ENCODE assay signal across 17 cellular contexts in genomic region chr20:17630806-17631195, GRCh38. TPM values are rescaled to one million over a fixed set of nuclear protein-coding genes. Genes with fewer than 3 reads are reported as not detected.
DNase-seq lines count a peak whose midpoint lies in the region; ATAC-seq and TF ChIP-seq lines count a peak whose summit lies in the region.
"Had no signal": no experiment of that assay in that cellular context is flagged by ENCODE, and none has a peak within 500 bp of the region (broad histone marks: within the 10 kb centered on the region; RNA-seq: fewer than 3 reads in every experiment).

No MANE protein-coding gene starts in this region.

- H3K36me3 Mint-ChIP-seq in chondrocyte (ENCODE audit: low read depth): peaks cover 55% of the 10 kb centered on the region

- H4K8ac ChIP-seq in IMR-90 (ENCODE audit: low read depth in 2 of 2, low read length in 2 of 2): no peak overlapping the region
- no peak overlapping the region for H4K8ac ChIP-seq in neuronal stem cell (ENCODE audit: low read depth, low read length)

- no peak overlapping the region for H3K56ac ChIP-seq in IMR-90 (ENCODE audit: extremely low read depth, insufficient read depth, low read length)

- H3K9ac ChIP-seq in BLaER1 (no peak overlapping the region), IMR-90 (ENCODE audit: low read depth, low read length) (no peak overlapping the region), neuronal stem cell (ENCODE audit: low read depth, low read length, poor library complexity) (no peak overlapping the region)
- H3K9ac ChIP-seq: GM23248 had no signal

- no peak overlapping the region for H4K5ac ChIP-seq in IMR-90 (ENCODE audit: low read depth, low read length)

- intact Hi-C loops in IMR-90 (cut with micrococcal nuclease): no loop called here

- no peaks in the 10 kb centered on the region for H3K9me1 ChIP-seq in IMR-90 (ENCODE audit: insufficient read depth, low read length)

- no peak overlapping the region for H3K14ac ChIP-seq in IMR-90 (replicated peaks; ENCODE audit: low read depth, low read length)
- no peak overlapping the region for H3K14ac ChIP-seq in neuronal stem cell (ENCODE audit: low read length)

- ATAC-seq in IMR-90 (ENCODE audit: low read depth): no peak
- ATAC-seq in HG02623 (IDR thresholded peaks at IDR 0.05; ENCODE audit: unreplicated experiment): no peak

- H3K36me3 ChIP-seq in BLaER1 (peaks cover 95% of the 10 kb centered on the region), IMR-90 (ENCODE audit: control insufficient read depth, insufficient read depth, low read length) (peaks cover 99% of the 10 kb centered on the region), neuronal stem cell (replicated peaks in 1 of 2; ENCODE audit: control insufficient read depth in 2 of 2, insufficient read depth in 2 of 2, low read length in 2 of 2) (peaks cover 22 to 23% of the 10 kb centered on the region in 2 donors)

- no peak for DNase-seq in IMR-90
- peak; percentile 67 for DNase-seq in chondrocyte (ENCODE audit: low spot score)
- no peak for DNase-seq in neuronal stem cell (ENCODE audit: low spot score)
- DNase-seq in kidney tubule cell (ENCODE audit: low spot score): no peak
- no peak for DNase-seq in GOT3 (lab: John Stamatoyannopoulos, UW)
- DNase-seq in NCI-H146 (lab: John Stamatoyannopoulos, UW): no peak
- DNase-seq: C1 segment of cervical spinal cord; CD4-positive, CD25-positive, alpha-beta regulatory T cell; CD8-positive, alpha-beta memory T cell; COR-L47; DMS79; GDM1; GM23248; HCEC 1CT had no signal

- H3K4me3 Mint-ChIP-seq in chondrocyte (ENCODE audit: unreplicated experiment): no peak overlapping the region
- H3K4me3 Mint-ChIP-seq: B cell; CD4-positive, CD25-positive, alpha-beta regulatory T cell; CD8-positive, alpha-beta memory T cell had no signal

- H3K4ac ChIP-seq in IMR-90 (ENCODE audit: low read depth, low read length) (no peak overlapping the region), neuronal stem cell (ENCODE audit: low read length) (no peak overlapping the region)

- no peak for TF ChIP-seq POLR2A in IMR-90 (IDR thresholded peaks at IDR 0.05; ENCODE audit: low read depth, low read length)

- H3K79me1 ChIP-seq in IMR-90 (ENCODE audit: low read depth in 1 of 2, low read length in 2 of 2) (peaks cover 37 to 99% of the 10 kb centered on the region in 2 experiments), neuronal stem cell (ENCODE audit: low read depth, low read length) (peaks cover 3% of the 10 kb centered on the region)

- no peak overlapping the region for H2BK20ac ChIP-seq in IMR-90 (ENCODE audit: low read depth, low read length)

- H3K9me3 Mint-ChIP-seq in chondrocyte (ENCODE audit: low read depth): no peaks in the 10 kb centered on the region
- H3K9me3 Mint-ChIP-seq: CD4-positive, CD25-positive, alpha-beta regulatory T cell; CD8-positive, alpha-beta memory T cell had no signal

- peaks cover 10% of the 10 kb centered on the region for H3K4me1 Mint-ChIP-seq in chondrocyte (ENCODE audit: low read depth)
- H3K4me1 Mint-ChIP-seq: CD4-positive, CD25-positive, alpha-beta regulatory T cell; CD8-positive, alpha-beta memory T cell had no signal

- no TSS peak for BruUV-seq in IMR-90 (replicated peaks; lab: Mats Ljungman, UMichigan)

- H2AK5ac ChIP-seq in IMR-90 (ENCODE audit: low read depth, low read length) (no peak overlapping the region), neuronal stem cell (ENCODE audit: low read depth, low read length) (no peak overlapping the region)

- H3K27ac ChIP-seq in BLaER1 (0 out of 2 replicates have a peak overlapping the region, but pooled peaks have one; percentile 46), IMR-90 (ENCODE audit: insufficient read depth, low read length) (no peak overlapping the region), neuronal stem cell (replicated peaks; ENCODE audit: low read length) (no peak overlapping the region)
- H3K27ac ChIP-seq: GM23248 had no signal

- H2AFZ ChIP-seq in IMR-90 (replicated peaks; ENCODE audit: low read length, poor library complexity) (no peak overlapping the region), neuronal stem cell (ENCODE audit: low read length) (no peak overlapping the region)
- H2AFZ ChIP-seq: GM23248 had no signal

- in situ Hi-C loops in IMR-90 (cut with MboI; ENCODE audit: low sequenced_read_pairs): loop anchor here (25.0 kb wide), 1 partner anchor 506 kb away; the partner anchor contains the start of genes KAT14 and PET117

- no peak overlapping the region for H3K27ac Mint-ChIP-seq in chondrocyte (ENCODE audit: unreplicated experiment)
- H3K27ac Mint-ChIP-seq: B cell had no signal

- H2BK5ac ChIP-seq in IMR-90 (ENCODE audit: low read depth, low read length, poor library complexity, severe bottlenecking): no peak overlapping the region
- H2BK5ac ChIP-seq in neuronal stem cell (ENCODE audit: low read length): no peak overlapping the region

- POLR2A ChIA-PET in IMR-90 (lab: Charles Lee; ENCODE audit: unreplicated experiment): no interaction called here

- H3K27me3 ChIP-seq in BLaER1 (no peaks in the 10 kb centered on the region), IMR-90 (ENCODE audit: control insufficient read depth, insufficient read depth, low read length) (no peaks in the 10 kb centered on the region), neuronal stem cell (ENCODE audit: control insufficient read depth in 3 of 3, insufficient read depth in 3 of 3, low read depth in 1 of 3, low read length in 3 of 3) (no peaks in the 10 kb centered on the region)

- no peak for TF ChIP-seq CTCF in IMR-90 (conservative IDR thresholded peaks at IDR 0.05; ENCODE audit: low read depth, low read length)
- TF ChIP-seq CTCF in chondrocyte (IDR thresholded peaks at IDR 0.05): no peak

- no CpG with 5 or more reads among the region's 6 CpGs for WGBS in IMR-90 (ENCODE audit: extremely low coverage in 2 of 2, insufficient read length in 1 of 2), 2 experiments
- WGBS in neuronal stem cell (ENCODE audit: extremely low coverage in 2 of 2, insufficient read length in 2 of 2, insufficient replicate concordance in 1 of 2), 2 donors: no CpG with 5 or more reads among the region's 6 CpGs

- no peaks in the 10 kb centered on the region for H3K27me3 Mint-ChIP-seq in chondrocyte (ENCODE audit: low read depth)
- H3K27me3 Mint-ChIP-seq: B cell; CD4-positive, CD25-positive, alpha-beta regulatory T cell; CD8-positive, alpha-beta memory T cell had no signal

- H2BK15ac ChIP-seq in IMR-90 (ENCODE audit: low read depth, low read length) (no peak overlapping the region), neuronal stem cell (ENCODE audit: low read length) (no peak overlapping the region)

- H3K18ac ChIP-seq in IMR-90 (ENCODE audit: low read depth, low read length): no peak overlapping the region
- no peak overlapping the region for H3K18ac ChIP-seq in neuronal stem cell (ENCODE audit: low read length)

- no peak for TF ChIP-seq RAD21 in IMR-90 (IDR thresholded peaks at IDR 0.05; ENCODE audit: low read length)

- H4K91ac ChIP-seq in IMR-90 (ENCODE audit: insufficient read depth, low read depth, low read length): no peak overlapping the region
- no peak overlapping the region for H4K91ac ChIP-seq in neuronal stem cell (ENCODE audit: low read depth, low read length, poor library complexity)

- no peak overlapping the region for H2BK12ac ChIP-seq in neuronal stem cell (ENCODE audit: low read length)

- H3K4me3 ChIP-seq in BLaER1 (no peak overlapping the region), IMR-90 (ENCODE audit: insufficient read depth, low read depth, low read length) (no peak overlapping the region), neuronal stem cell (ENCODE audit: low read length in 2 of 2) (no peak overlapping the region)
- H3K4me3 ChIP-seq: GM23248 had no signal

- H4K20me1 ChIP-seq in BLaER1: peaks cover 40% of the 10 kb centered on the region; the same call in 1 of the 2 replicates
- H4K20me1 ChIP-seq in IMR-90 (ENCODE audit: insufficient read depth, low read length): peaks cover 93% of the 10 kb centered on the region

- H3K4me2 ChIP-seq in BLaER1 (no peak overlapping the region), IMR-90 (ENCODE audit: low read depth, low read length) (no peak overlapping the region), neuronal stem cell (ENCODE audit: insufficient read depth, low read length, poor library complexity, severe bottlenecking) (no peak overlapping the region)

- CTCF ChIA-PET in IMR-90 (lab: Yijun Ruan, JAX): no interaction called here

- no peak overlapping the region for H2BK120ac ChIP-seq in IMR-90 (ENCODE audit: low read depth, low read length)
- H2BK120ac ChIP-seq in neuronal stem cell (ENCODE audit: low read depth, low read length): no peak overlapping the region

- dilution Hi-C loops in IMR-90 (cut with HindIII; ENCODE audit: low sequenced_read_pairs, unreplicated experiment): no loop called here

- H2AK9ac ChIP-seq in IMR-90 (replicated peaks; ENCODE audit: low read depth, low read length, poor library complexity): peak overlapping the region; percentile 79

- no peak overlapping the region for H3K23ac ChIP-seq in IMR-90 (ENCODE audit: low read depth, low read length)
- peak overlapping the region; percentile 59 for H3K23ac ChIP-seq in neuronal stem cell (ENCODE audit: low read depth, low read length, poor library complexity)

- H3K4me1 ChIP-seq in BLaER1: peaks cover 63% of the 10 kb centered on the region
- H3K4me1 ChIP-seq in IMR-90 (ENCODE audit: control insufficient read depth, insufficient read depth, low read length): no peaks in the 10 kb centered on the region; the same call in 1 of the 2 replicates
- H3K4me1 ChIP-seq in neuronal stem cell (ENCODE audit: control insufficient read depth in 2 of 2, insufficient read depth in 1 of 2, low read depth in 1 of 2, low read length in 2 of 2): peaks cover 5 to 7% of the 10 kb centered on the region in 2 donors

- H3K9me3 ChIP-seq in BLaER1 (no peaks in the 10 kb centered on the region), IMR-90 (ENCODE audit: control insufficient read depth, insufficient read depth, low read length) (no peaks in the 10 kb centered on the region), neuronal stem cell (replicated peaks in 1 of 2; ENCODE audit: control insufficient read depth in 2 of 2, insufficient read depth in 1 of 2, low read depth in 1 of 2, low read length in 2 of 2) (no peaks in the 10 kb centered on the region)

TF ChIP-seq in IMR-90, 13 proteins besides CTCF, POLR2A, EP300 and RAD21 (continues in another document):
- TF ChIP-seq RFX5 (IDR thresholded peaks at IDR 0.05; ENCODE audit: low read depth, low read length): no peak

RNA-seq across cellular contexts. Expression of gene RRBP1, which starts 51.2 kb away (rescaled TPM):
- total RNA-seq in IMR-90 (2012; rRNA removed) (90.2 and 99.7 TPM in 2 replicates), chondrocyte (459 to 621 TPM (median 460 TPM) in 3 replicates)
- 135 and 136 TPM in 2 replicates for polyA plus RNA-seq in IMR-90 (2012; rRNA removed)
- 134 and 143 TPM in 2 replicates for polyA plus RNA-seq in IMR-90 (2012; cell fraction: cytosol; rRNA removed)
- 216 and 234 TPM in 2 replicates for polyA plus RNA-seq in IMR-90 (2012; cell fraction: nucleus; rRNA removed; ENCODE audit: low replicate concordance)
- 22.3 TPM for polyA plus RNA-seq in neuronal stem cell (2013, experiment 1 of 2)
- polyA plus RNA-seq in neuronal stem cell (2013, experiment 2 of 2): 23.5 TPM
